Comparison of ENCODE assay signal across 23 cellular contexts in genomic region chr11:119193626-119194025, GRCh38. TPM values are rescaled to one million over a fixed set of nuclear protein-coding genes. Genes with fewer than 3 reads are reported as not detected.
"Had no signal": no experiment of that assay in that cellular context is flagged by ENCODE, and none has a peak within 500 bp of the region (broad histone marks: within the 10 kb centered on the region; RNA-seq: fewer than 3 reads in every experiment).

No MANE protein-coding gene starts in this region.

- H3K27me3 Mint-ChIP-seq: stimulated activated naive CD8-positive, alpha-beta T cell treated with anti-CD3 and anti-CD28 coated beads, Interleukin-15, Interleukin-2, amounts not matched to agents 100 ng/mL and 50 ng/mL, for 24 hours had no signal

- H3K27ac ChIP-seq: colonic mucosa, esophagus squamous epithelium, gastroesophageal sphincter, tibial artery, vagina had no signal

- DNase-seq: colonic mucosa; dermis blood vessel endothelial cell; esophagus squamous epithelium; foreskin fibroblast; glutamatergic neuron; islet precursor cell; midbrain; right cardiac atrium; small intestine; stimulated activated CD4-positive, alpha-beta T cell treated with anti-CD3 and anti-CD28 coated beads, Interleukin-4, amount 100 ng/mL, for 1 hour; stimulated activated CD8-positive, alpha-beta memory T cell treated with anti-CD3 and anti-CD28 coated beads, Interleukin-4, amount 100 ng/mL, for 48 hours; tibial artery; upper lobe of left lung had no signal

- H3K9me3 ChIP-seq: colonic mucosa, esophagus squamous epithelium, gastroesophageal sphincter, tibial artery, upper lobe of left lung, vagina had no signal

- H3K4me3 ChIP-seq: colonic mucosa, esophagus squamous epithelium, gastroesophageal sphincter, tibial artery, upper lobe of left lung, vagina had no signal

- H3K9me3 Mint-ChIP-seq: memory B cell; nephron; stimulated activated effector memory CD8-positive, alpha-beta T cell treated with anti-CD3 and anti-CD28 coated beads, Interleukin-12 subunit alpha, Interleukin-12 subunit beta, amount 100 ng/mL, for 72 hours; stimulated activated naive CD8-positive, alpha-beta T cell treated with anti-CD3 and anti-CD28 coated beads, Interleukin-15, Interleukin-2, amounts not matched to agents 100 ng/mL and 50 ng/mL, for 24 hours had no signal

- H3K27ac Mint-ChIP-seq: memory B cell; nephron; stimulated activated effector memory CD8-positive, alpha-beta T cell treated with anti-CD3 and anti-CD28 coated beads, Interleukin-12 subunit alpha, Interleukin-12 subunit beta, amount 100 ng/mL, for 72 hours; stimulated activated naive CD8-positive, alpha-beta T cell treated with anti-CD3 and anti-CD28 coated beads, Interleukin-15, Interleukin-2, amounts not matched to agents 100 ng/mL and 50 ng/mL, for 24 hours had no signal

- H3K27me3 ChIP-seq: colonic mucosa, esophagus squamous epithelium, gastroesophageal sphincter, tibial artery, upper lobe of left lung, vagina had no signal

- H3K36me3 Mint-ChIP-seq: memory B cell; stimulated activated effector memory CD8-positive, alpha-beta T cell treated with anti-CD3 and anti-CD28 coated beads, Interleukin-12 subunit alpha, Interleukin-12 subunit beta, amount 100 ng/mL, for 72 hours had no signal

- H3K4me3 Mint-ChIP-seq: memory B cell; nephron; stimulated activated effector memory CD8-positive, alpha-beta T cell treated with anti-CD3 and anti-CD28 coated beads, Interleukin-12 subunit alpha, Interleukin-12 subunit beta, amount 100 ng/mL, for 72 hours; stimulated activated naive CD8-positive, alpha-beta T cell treated with anti-CD3 and anti-CD28 coated beads, Interleukin-15, Interleukin-2, amounts not matched to agents 100 ng/mL and 50 ng/mL, for 24 hours had no signal

- H3K4me1 ChIP-seq: colonic mucosa, tibial artery, vagina had no signal

- ATAC-seq: gastroesophageal sphincter; left lobe of liver; right cardiac atrium; stimulated activated effector memory CD8-positive, alpha-beta T cell treated with anti-CD3 and anti-CD28 coated beads, Interleukin-12 subunit alpha, Interleukin-12 subunit beta, amount 100 ng/mL, for 72 hours had no signal

- H3K36me3 ChIP-seq: colonic mucosa, esophagus squamous epithelium, gastroesophageal sphincter, tibial artery, upper lobe of left lung, vagina had no signal

RNA-seq across cellular contexts. Expression of gene NHERF4, which starts 8.4 kb away (rescaled TPM):
- total RNA-seq: dermis blood vessel endothelial cell, epithelial cell of proximal tubule, osteoblast, temporal lobe had no signal

RNA-seq across cellular contexts. Expression of gene ABCG4, which starts 44.8 kb away (rescaled TPM):
- total RNA-seq: epithelial cell of proximal tubule, osteoblast had no signal
